Comparison of ENCODE assay signal across 1 cellular context in genomic region chr5:119411291-119411934, GRCh38.
TF ChIP-seq lines count a peak whose summit lies in the region.

No MANE protein-coding gene starts in this region.

TF ChIP-seq in GM23338, 12 proteins besides CTCF, POLR2A, EP300 and RAD21 (continued from another document):
- no peak for TF ChIP-seq REST (IDR thresholded peaks at IDR 0.05; ENCODE audit: unreplicated experiment)
- TF ChIP-seq EZH2 (IDR thresholded peaks at IDR 0.05; ENCODE audit: low read depth, unreplicated experiment): no peak
- TF ChIP-seq POLR2AphosphoS5 (IDR thresholded peaks at IDR 0.05; ENCODE audit: low read depth): no peak
- TF ChIP-seq ZNF114 (CRISPR knock-in tag; IDR thresholded peaks at IDR 0.05): no peak
- TF ChIP-seq STAT1 (IDR thresholded peaks at IDR 0.05; ENCODE audit: unreplicated experiment): no peak
TF ChIP-seq in GM23338: peak in this region for 0.
